Comparison of ENCODE assay signal across 1 cellular context in genomic region chr1:32933742-32934322, GRCh38.
TF ChIP-seq lines count a peak whose summit lies in the region.

No MANE protein-coding gene starts in this region.

TF ChIP-seq in GM23338, 12 proteins besides CTCF, POLR2A, EP300 and RAD21 (continued from another document):
- no peak for TF ChIP-seq ZNF462 (CRISPR knock-in tag; IDR thresholded peaks at IDR 0.05)
